Comparison of ENCODE assay signal across 8 cellular contexts in the genomic region with DNA sequence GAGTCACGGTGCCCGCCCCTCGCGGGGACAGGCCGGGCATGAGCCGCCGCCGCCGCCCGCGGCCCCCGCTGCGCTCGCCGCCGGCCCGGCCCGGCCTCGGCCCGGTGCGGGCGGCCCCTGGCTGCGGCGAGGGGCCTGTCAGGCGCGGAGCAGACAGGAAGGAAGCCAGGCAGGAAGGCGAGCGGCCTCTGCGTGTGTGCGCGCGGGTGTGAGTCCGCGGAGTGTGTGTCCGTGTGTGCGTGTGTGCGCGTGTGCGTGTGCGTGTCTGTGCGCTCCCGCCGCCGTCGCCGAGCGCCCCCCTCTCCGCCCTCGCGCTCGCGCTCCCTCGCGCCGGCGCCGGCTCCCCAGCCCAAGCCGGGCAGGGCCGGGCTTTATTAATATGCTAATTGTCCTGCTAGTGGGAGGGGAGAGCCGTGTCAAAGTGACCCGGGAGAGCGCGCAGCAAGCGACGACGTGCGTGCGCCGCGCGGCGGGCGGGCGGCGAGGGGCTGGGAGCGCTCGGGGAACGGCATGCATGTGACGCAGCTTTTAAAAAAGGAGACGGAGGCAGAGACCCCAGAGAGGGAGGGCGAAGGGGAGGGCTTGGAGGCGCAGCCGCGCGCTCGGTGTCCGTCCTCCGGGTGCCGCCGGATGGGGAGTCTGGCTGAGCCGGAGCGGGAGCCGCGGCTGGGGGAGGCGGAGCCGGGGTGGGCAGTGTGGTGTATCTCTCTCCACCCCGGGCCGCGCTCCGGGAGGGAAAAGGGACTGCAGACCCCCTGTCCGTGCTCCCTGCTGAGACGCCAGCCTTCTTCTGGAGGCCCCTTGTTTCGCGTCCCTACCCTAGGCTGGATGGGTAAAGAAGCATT. TPM values are rescaled to one million over a fixed set of nuclear protein-coding genes. Genes with fewer than 3 reads are reported as not detected.
DNase-seq lines count a peak whose midpoint lies in the region; ATAC-seq, FAIRE-seq and TF ChIP-seq lines count a peak whose summit lies in the region.

A gene with protein sequence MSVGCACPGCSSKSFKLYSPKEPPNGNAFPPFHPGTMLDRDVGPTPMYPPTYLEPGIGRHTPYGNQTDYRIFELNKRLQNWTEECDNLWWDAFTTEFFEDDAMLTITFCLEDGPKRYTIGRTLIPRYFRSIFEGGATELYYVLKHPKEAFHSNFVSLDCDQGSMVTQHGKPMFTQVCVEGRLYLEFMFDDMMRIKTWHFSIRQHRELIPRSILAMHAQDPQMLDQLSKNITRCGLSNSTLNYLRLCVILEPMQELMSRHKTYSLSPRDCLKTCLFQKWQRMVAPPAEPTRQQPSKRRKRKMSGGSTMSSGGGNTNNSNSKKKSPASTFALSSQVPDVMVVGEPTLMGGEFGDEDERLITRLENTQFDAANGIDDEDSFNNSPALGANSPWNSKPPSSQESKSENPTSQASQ (minus strand): TSS at position 227 of the 845 bp plus-strand sequence. CDS start 258 bp downstream, outside the sequence.

- H4K20me1 ChIP-seq in GM12878 (ENCODE audit: control insufficient read depth, insufficient read depth): no peaks in the 10 kb centered on the region
- H4K20me1 ChIP-seq in hepatocyte (ENCODE audit: insufficient read depth, poor library complexity, severe bottlenecking): no peaks in the 10 kb centered on the region

- H2AFZ ChIP-seq in GM12878 (ENCODE audit: control insufficient read depth, low read depth, low read length) (peak within 1 kb of the TSS; percentile 91), hepatocyte (peak within 1 kb of the TSS; percentile 21)

- H3K27me3 ChIP-seq in GM12878 (replicated peaks in 1 of 2; ENCODE audit: control insufficient read depth in 2 of 2, insufficient read depth in 2 of 2, low read length in 1 of 2): no peaks in the 10 kb centered on the region
- no peaks in the 10 kb centered on the region for H3K27me3 ChIP-seq in hepatocyte
- no peaks in the 10 kb centered on the region for H3K27me3 ChIP-seq in rectal smooth muscle tissue (ENCODE audit: control insufficient read depth, insufficient read depth, low read length)

- TF ChIP-seq POLR2A in GM12878 (IDR thresholded peaks at IDR 0.05; ENCODE audit: low read depth, low read length): peak; percentile 91

- FAIRE-seq in GM12878 (lab: Jason Lieb, UNC): peak; percentile 73

- no peak for TF ChIP-seq CTCF in GM10248 (IDR thresholded peaks at IDR 0.05; ENCODE audit: control extremely low read depth, extremely low read depth, low read depth, missing control alignments)
- no peak; a peak in 1 of 6 replicates for TF ChIP-seq CTCF in GM12878 (IDR thresholded peaks at IDR 0.05 in 2 of 3, conservative IDR thresholded peaks at IDR 0.05 in 1 of 3; ENCODE audit: control insufficient read depth in 2 of 3, extremely low read depth in 1 of 3, insufficient read depth in 1 of 3, low read depth in 3 of 3, low read length in 3 of 3)
- TF ChIP-seq CTCF in hepatocyte (IDR thresholded peaks at IDR 0.05; ENCODE audit: poor library complexity): peak; percentile 8

- in situ Hi-C loops in GM12878 (cut with MboI): no loop called here

- WGBS in GM12878 (ENCODE audit: insufficient coverage, insufficient replicate concordance, low lambda C conversion rate, missing lambda C conversion rate): 1% methylated on average over 90 of the region's 104 CpGs
- WGBS in hepatocyte (ENCODE audit: low lambda C conversion rate, missing lambda C conversion rate): under 1% methylated on average over 61 of the region's 104 CpGs

- peak within 1 kb of the TSS; percentile 90 for H3K27ac ChIP-seq in GM12878 (ENCODE audit: control insufficient read depth, insufficient read depth)
- peak within 1 kb of the TSS; percentile 95 for H3K27ac ChIP-seq in hepatocyte
- H3K27ac ChIP-seq in rectal smooth muscle tissue (ENCODE audit: low read depth, low read length): peak within 1 kb of the TSS; percentile 100

- intact Hi-C loops in GM12878 (cut with micrococcal nuclease; ENCODE audit: unreplicated experiment): loop anchor here (1.0 kb wide), 1 partner anchor 12 kb away; no protein-coding TSS in a partner anchor

- CTCF ChIA-PET in GM10248 (lab: Yijun Ruan, JAX): interaction anchor here (3.9 kb wide), 1 partner anchor 11 kb away, joined by 33 read pairs; a partner anchor contains a TSS
- CTCF ChIA-PET in GM12878 (lab: Yijun Ruan, JAX): interaction anchor here (0.6 kb wide), 1 partner anchor 279 kb away, joined by 3 read pairs; no protein-coding TSS in a partner anchor

- H3K4me1 ChIP-seq in GM12878 (ENCODE audit: control insufficient read depth, insufficient read depth, low read length): peaks cover 44% of the 10 kb centered on the region
- H3K4me1 ChIP-seq in hepatocyte (ENCODE audit: insufficient read depth): peaks cover 38% of the 10 kb centered on the region
- H3K4me1 ChIP-seq in rectal smooth muscle tissue (ENCODE audit: control insufficient read depth, insufficient read depth, low read length): peaks cover 33% of the 10 kb centered on the region

- H3K9me3 ChIP-seq in GM12878 (replicated peaks; ENCODE audit: control insufficient read depth, insufficient read depth, low read length) (no peaks in the 10 kb centered on the region), hepatocyte (ENCODE audit: low read depth) (no peaks in the 10 kb centered on the region)

- H3K79me2 ChIP-seq in GM12878 (ENCODE audit: control insufficient read depth, insufficient read depth, low read length): peaks cover 47% of the 10 kb centered on the region
- peaks cover 43% of the 10 kb centered on the region for H3K79me2 ChIP-seq in hepatocyte

- DNase-seq in GM10248 (ENCODE audit: extremely low spot score) (peak; percentile 87), NCI-H1092 treated with DMSO at 0.1 percent for 48 hours (lab: John Stamatoyannopoulos, UW) (peak; percentile 82), T-helper 9 cell (peak; percentile 55), GM12878 (ENCODE audit: low read depth, low spot score) (no peak), hepatocyte (ENCODE audit: low spot score) (peak; percentile 89), amniotic stem cell (lab: John Stamatoyannopoulos, UW) (no peak)

- TF ChIP-seq RAD21 in GM12878 (IDR thresholded peaks at IDR 0.05; ENCODE audit: insufficient read depth, low read depth, low read length): no peak

- BruUV-seq in GM12878 (replicated peaks; lab: Mats Ljungman, UMichigan): no TSS peak

- H3K4me3 ChIP-seq in GM12878 (peak within 1 kb of the TSS; percentile 98), hepatocyte (peak within 1 kb of the TSS; percentile 98), rectal smooth muscle tissue (ENCODE audit: low read length) (peak within 1 kb of the TSS; percentile 94)

- no peak for TF ChIP-seq EP300 in GM12878 (IDR thresholded peaks at IDR 0.05; ENCODE audit: borderline replicate concordance in 1 of 2, control insufficient read depth in 1 of 2, low read depth in 2 of 2, low read length in 2 of 2)

- H3K36me3 ChIP-seq in GM12878 (ENCODE audit: control insufficient read depth in 2 of 2, insufficient read depth in 2 of 2, low read length in 1 of 2): no peaks in the 10 kb centered on the region; a peak in 1 of 4 replicates
- no peaks in the 10 kb centered on the region for H3K36me3 ChIP-seq in hepatocyte (replicated peaks; ENCODE audit: insufficient read depth, low read depth)
- H3K36me3 ChIP-seq in rectal smooth muscle tissue (ENCODE audit: control insufficient read depth, insufficient read depth, low read length): no peaks in the 10 kb centered on the region

- RAD21 ChIA-PET in GM12878 (lab: Charles Lee; ENCODE audit: unreplicated experiment): no interaction called here

- peak within 1 kb of the TSS; percentile 88 for H3K9ac ChIP-seq in GM12878 (ENCODE audit: control insufficient read depth, insufficient read depth, low read length)
- peak within 1 kb of the TSS; percentile 94 for H3K9ac ChIP-seq in rectal smooth muscle tissue (ENCODE audit: low read length)

- SMC1A ChIA-PET in GM12878 (lab: Charles Lee; ENCODE audit: uncharacterized antibody, unreplicated experiment): no interaction called here

- peak within 1 kb of the TSS; percentile 99 for H3K4me2 ChIP-seq in GM12878 (ENCODE audit: control insufficient read depth, insufficient read depth)
- H3K4me2 ChIP-seq in hepatocyte: peak within 1 kb of the TSS; percentile 78

- ATAC-seq in HG02588 (IDR thresholded peaks at IDR 0.05; ENCODE audit: unreplicated experiment): peak; percentile 47
- peak; percentile 73 for ATAC-seq in GM12878

- H3K9me2 ChIP-seq in hepatocyte (replicated peaks; ENCODE audit: insufficient read depth): no peaks in the 10 kb centered on the region

- POLR2A ChIA-PET in GM10248 (lab: Yijun Ruan, JAX): no interaction called here
- POLR2A ChIA-PET in GM12878 (lab: Charles Lee): interaction anchor here (0.6 kb wide), 1 partner anchor 131 kb away, joined by 3 read pairs; no protein-coding TSS in a partner anchor

TF ChIP-seq in GM12878, 131 proteins besides CTCF, POLR2A, EP300 and RAD21 (continues in another document):
- TF ChIP-seq, protein P1, sequence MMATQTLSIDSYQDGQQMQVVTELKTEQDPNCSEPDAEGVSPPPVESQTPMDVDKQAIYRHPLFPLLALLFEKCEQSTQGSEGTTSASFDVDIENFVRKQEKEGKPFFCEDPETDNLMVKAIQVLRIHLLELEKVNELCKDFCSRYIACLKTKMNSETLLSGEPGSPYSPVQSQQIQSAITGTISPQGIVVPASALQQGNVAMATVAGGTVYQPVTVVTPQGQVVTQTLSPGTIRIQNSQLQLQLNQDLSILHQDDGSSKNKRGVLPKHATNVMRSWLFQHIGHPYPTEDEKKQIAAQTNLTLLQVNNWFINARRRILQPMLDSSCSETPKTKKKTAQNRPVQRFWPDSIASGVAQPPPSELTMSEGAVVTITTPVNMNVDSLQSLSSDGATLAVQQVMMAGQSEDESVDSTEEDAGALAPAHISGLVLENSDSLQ (IDR thresholded peaks at IDR 0.05): no peak
- peak; percentile 74 for TF ChIP-seq GATAD2B (conservative IDR thresholded peaks at IDR 0.05; ENCODE audit: low read depth)
- TF ChIP-seq SMARCA5 (IDR thresholded peaks at IDR 0.05): peak; percentile 82; the same call in 1 of the 2 replicates

RNA-seq across cellular contexts. Expression of the gene that starts here (rescaled TPM):
- total RNA-seq in GM12878 (2013; cell fraction: nucleolus; rRNA removed): 68.8 and 83.8 TPM in 2 replicates
- 34.6 and 37.7 TPM in 2 replicates for total RNA-seq in GM12878 (2014; rRNA removed)
- 35.6 and 36.0 TPM in 2 replicates for total RNA-seq in GM12878 (2014; rRNA removed; fragmentation: Illumina TruSeq; extraction: Trizol)
- total RNA-seq in GM12878 (2021): 45.6 and 51.1 TPM in 2 replicates
- polyA plus RNA-seq in GM12878 (2011; ENCODE audit: low read depth): 22.9 TPM
- polyA plus RNA-seq in GM12878 (2011; rRNA removed): 64.9 and 71.5 TPM in 2 replicates
- 89.1 and 108 TPM in 2 replicates for polyA plus RNA-seq in GM12878 (2011; cell fraction: cytosol; rRNA removed)
- polyA plus RNA-seq in GM12878 (2011; cell fraction: nucleus; rRNA removed): 264 and 317 TPM in 2 replicates
- polyA plus RNA-seq in GM12878 (2012): 37.7 and 49.1 TPM in 2 replicates
- polyA plus RNA-seq in GM12878 (2014; fragmentation: Illumina TruSeq; extraction: Trizol): 27.0 and 45.4 TPM in 2 replicates
- polyA plus RNA-seq in GM12878 (2014; fragmentation: Nextera tagmentation; extraction: Ambion mirVana): 1 to 10 TPM; 1.7 to 2.3 TPM
- 59.9 and 61.0 TPM in 2 replicates for polyA plus RNA-seq in GM12878 (2014; rRNA removed)
- 1 to 10 TPM; 4.7 to 5.6 TPM for polyA plus RNA-seq in GM12878 (2016; fragmentation: Nextera tagmentation; extraction: Ambion mirVana)
- 96.8 and 117 TPM in 2 replicates for polyA minus RNA-seq in GM12878 (2011; rRNA and poly(A)+ RNA removed)
- 27.3 and 42.0 TPM in 2 replicates for polyA minus RNA-seq in GM12878 (2011; cell fraction: cytosol; rRNA and poly(A)+ RNA removed)
- polyA minus RNA-seq in GM12878 (2011; cell fraction: nucleus; rRNA and poly(A)+ RNA removed): 35.9 and 49.0 TPM in 2 replicates
- 46.3 and 47.2 TPM in 2 replicates for total RNA-seq in hepatocyte
- polyA plus RNA-seq in hepatocyte: 28.2 and 31.2 TPM in 2 replicates

Comparison
In these comparisons a context has a peak if more than half of its experiments do, and no peak if none do; other contexts are left out.
1. DNase-seq: peak in GM10248 (single experiment), NCI-H1092 treated with DMSO at 0.1 percent for 48 hours (single experiment), T-helper 9 cell (single experiment) and hepatocyte (single experiment); none in GM12878 (single experiment) and amniotic stem cell (single experiment).
2. Peak in every context shown above with its lines, with median percentiles within 50 percentile points of each other: H3K27ac ChIP-seq and H3K4me3 ChIP-seq.